ENCODE assay signal across 15 cellular contexts in genomic region chr17:45729284-45729907, GRCh38. TPM values are rescaled to one million over a fixed set of nuclear protein-coding genes. Genes with fewer than 3 reads are reported as not detected.
A peak's percentile ranks its signal among the peaks of the same experiment; 100 is the strongest.
DNase-seq lines count a peak whose midpoint lies in the region; ATAC-seq and TF ChIP-seq lines count a peak whose summit lies in the region.
"Had no signal": no experiment of that assay in that cellular context is flagged by ENCODE, and none has a peak within 500 bp of the region (broad histone marks: within the 10 kb centered on the region; RNA-seq: fewer than 3 reads in every experiment).

No MANE protein-coding gene starts in this region.

- TF ChIP-seq CTCF in thyroid gland (IDR thresholded peaks at IDR 0.05) (no peak), esophagus squamous epithelium (IDR thresholded peaks at IDR 0.05) (no peak), GM10248 (IDR thresholded peaks at IDR 0.05; ENCODE audit: control extremely low read depth, extremely low read depth, low read depth, missing control alignments) (no peak)

- CTCF ChIA-PET in GM10248 (lab: Yijun Ruan, JAX), result no interaction called here

- H3K4me1 ChIP-seq in thyroid gland (no peaks in the 10 kb centered on the region), esophagus squamous epithelium (no peaks in the 10 kb centered on the region)

- H3K27me3 ChIP-seq in thyroid gland, result no peaks in the 10 kb centered on the region
- peaks cover 0 to 82% (median 0%) of the 10 kb centered on the region in 4 donors for H3K27me3 ChIP-seq in esophagus squamous epithelium

- DNase-seq in NCI-H345 (lab: John Stamatoyannopoulos, UW) (peak; percentile 19), NCI-H345 treated with DMSO at 0.1 percent for 48 hours (lab: John Stamatoyannopoulos, UW; ENCODE audit: unreplicated experiment) (no peak), NCI-H2196 treated with DMSO at 0.1 percent for 48 hours (lab: John Stamatoyannopoulos, UW; ENCODE audit: unreplicated experiment) (peak; percentile 11), mesenteric fat pad (ENCODE audit: low spot score) (peak; percentile 47), thyroid gland (peak; percentile 47 to 55), esophagus squamous epithelium (lab: John Stamatoyannopoulos, UW) (no peak), GM10248 (ENCODE audit: extremely low spot score) (no peak)
- DNase-seq: C1 segment of cervical spinal cord, GDM1, H7, NCI-H1930, NCI-H446, NCI-H774 had no signal

- TF ChIP-seq POLR2A in thyroid gland (IDR thresholded peaks at IDR 0.05) (no peak), esophagus squamous epithelium (IDR thresholded peaks at IDR 0.05) (no peak)

- no peak for ATAC-seq in GM21528 (IDR thresholded peaks at IDR 0.05; ENCODE audit: low FRiP score, unreplicated experiment)

- WGBS in thyroid gland, 2 donors, result 52 to 57% methylated on average over 5 of the region's 5 CpGs
- 36 to 64% methylated on average over 3 to 5 of the region's 5 CpGs for WGBS in esophagus squamous epithelium, 2 donors

- H3K9me3 ChIP-seq in thyroid gland (no peaks in the 10 kb centered on the region), esophagus squamous epithelium (peaks cover 0 to 27% (median 17%) of the 10 kb centered on the region in 3 donors)

- no peak overlapping the region for H3K4me3 ChIP-seq in thyroid gland (replicated peaks in 1 of 3)
- H3K4me3 ChIP-seq in esophagus squamous epithelium, result no peak overlapping the region

- no peak overlapping the region for H3K27ac ChIP-seq in thyroid gland
- no peak overlapping the region for H3K27ac ChIP-seq in esophagus squamous epithelium

- H3K36me3 ChIP-seq in thyroid gland (no peaks in the 10 kb centered on the region), esophagus squamous epithelium (no peaks in the 10 kb centered on the region)

- POLR2A ChIA-PET in GM10248 (lab: Yijun Ruan, JAX), result no interaction called here

- intact Hi-C loops in thyroid gland (cut with DNase I), result no loop called here
- intact Hi-C loops in esophagus squamous epithelium (cut with DNase I), result no loop called here

RNA-seq across cellular contexts. Expression of gene CRHR1, which starts 54.7 kb away (rescaled TPM):
- total RNA-seq in mesenteric fat pad, result not detected
- not detected for total RNA-seq in thyroid gland
- total RNA-seq in esophagus squamous epithelium, result not detected
- total RNA-seq: A673 had no signal

Comparison
In these comparisons a context has a peak if more than half of its experiments do, and no peak if none do; other contexts are left out.
1. DNase-seq: peak in NCI-H345 (single experiment), NCI-H2196 treated with DMSO at 0.1 percent for 48 hours (single experiment), mesenteric fat pad (single experiment) and thyroid gland (2 of 2); none in NCI-H345 treated with DMSO at 0.1 percent for 48 hours (single experiment), esophagus squamous epithelium (single experiment) and GM10248 (single experiment).